1 cellular context compared by ENCODE assay signal in the genomic region with DNA sequence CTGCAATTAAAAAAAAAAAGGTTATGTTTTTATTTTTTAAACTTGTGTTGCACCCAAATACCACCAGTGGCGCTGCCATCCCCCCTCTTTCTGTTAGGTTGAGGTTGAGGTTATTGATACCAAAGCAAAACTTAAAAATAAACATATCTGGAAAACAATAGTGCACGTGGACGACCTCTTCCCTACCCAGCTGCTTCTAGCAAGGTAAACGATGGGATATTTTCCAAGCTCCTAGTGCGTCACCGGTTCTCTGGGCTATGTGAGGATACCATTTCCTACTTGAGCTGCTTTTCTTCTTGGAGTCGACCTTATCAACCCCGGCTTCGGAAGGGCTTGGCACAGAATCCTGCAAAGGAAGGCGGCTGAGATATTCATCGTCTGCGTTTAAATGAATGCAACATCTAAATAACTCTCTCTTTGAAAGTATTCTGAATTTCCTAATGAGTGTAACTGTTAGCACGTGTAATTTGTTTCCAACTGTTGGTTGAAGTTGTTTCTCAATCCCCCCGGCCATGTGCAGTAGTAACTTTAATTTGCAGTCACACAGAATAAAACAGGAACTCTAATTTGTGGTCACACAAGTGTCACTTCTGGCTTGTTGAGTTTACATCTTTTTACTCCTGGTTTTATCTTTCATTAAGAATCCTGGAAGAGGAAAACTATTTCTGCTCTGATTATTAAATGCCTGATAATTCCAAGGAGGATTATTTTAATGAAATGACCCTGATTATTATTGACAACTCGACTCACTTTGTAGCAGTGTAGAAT.
TF ChIP-seq lines count a peak whose summit lies in the region.

No MANE protein-coding gene starts in this region.

TF ChIP-seq in HEK293, 187 proteins besides CTCF, POLR2A, EP300 and RAD21 (continued from another document):
- no peak for TF ChIP-seq WT1 (tag by site-specific recombination; IDR thresholded peaks at IDR 0.05)
- TF ChIP-seq ZFP37 (tag by site-specific recombination; IDR thresholded peaks at IDR 0.05): no peak
- TF ChIP-seq ZNF292 (tag by site-specific recombination; IDR thresholded peaks at IDR 0.05; ENCODE audit: borderline replicate concordance, low read depth): no peak
- TF ChIP-seq ZNF561 (tag by site-specific recombination; IDR thresholded peaks at IDR 0.05; ENCODE audit: borderline replicate concordance): no peak
- TF ChIP-seq ZNF510 (tag by site-specific recombination; IDR thresholded peaks at IDR 0.05; ENCODE audit: insufficient replicate concordance): no peak
- TF ChIP-seq, protein P1, sequence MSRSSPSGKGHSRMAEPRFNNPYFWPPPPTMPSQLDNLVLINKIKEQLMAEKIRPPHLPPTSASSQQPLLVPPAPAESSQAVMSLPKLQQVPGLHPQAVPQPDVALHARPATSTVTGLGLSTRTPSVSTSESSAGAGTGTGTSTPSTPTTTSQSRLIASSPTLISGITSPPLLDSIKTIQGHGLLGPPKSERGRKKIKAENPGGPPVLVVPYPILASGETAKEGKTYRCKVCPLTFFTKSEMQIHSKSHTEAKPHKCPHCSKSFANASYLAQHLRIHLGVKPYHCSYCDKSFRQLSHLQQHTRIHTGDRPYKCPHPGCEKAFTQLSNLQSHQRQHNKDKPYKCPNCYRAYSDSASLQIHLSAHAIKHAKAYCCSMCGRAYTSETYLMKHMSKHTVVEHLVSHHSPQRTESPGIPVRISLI (tag by site-specific recombination; IDR thresholded peaks at IDR 0.05): no peak
- TF ChIP-seq ZNF600 (tag by site-specific recombination; IDR thresholded peaks at IDR 0.05): peak; percentile 54
- TF ChIP-seq ZNF555 (tag by site-specific recombination; conservative IDR thresholded peaks at IDR 0.05): no peak
- TF ChIP-seq ZNF629 (tag by site-specific recombination; IDR thresholded peaks at IDR 0.05): peak; percentile 68
- no peak for TF ChIP-seq ZNF558 (tag by site-specific recombination; IDR thresholded peaks at IDR 0.05)
- TF ChIP-seq ZXDB (tag by site-specific recombination; IDR thresholded peaks at IDR 0.05): no peak
- peak; percentile 48; the same call in 1 of the 2 replicates for TF ChIP-seq MZF1 (tag by site-specific recombination; IDR thresholded peaks at IDR 0.05; ENCODE audit: borderline replicate concordance)
- TF ChIP-seq ZBTB17 (tag by site-specific recombination; IDR thresholded peaks at IDR 0.05): no peak
- TF ChIP-seq SCRT2 (tag by site-specific recombination; IDR thresholded peaks at IDR 0.05): peak; percentile 77; the same call in 1 of the 2 replicates
- TF ChIP-seq, protein P2, sequence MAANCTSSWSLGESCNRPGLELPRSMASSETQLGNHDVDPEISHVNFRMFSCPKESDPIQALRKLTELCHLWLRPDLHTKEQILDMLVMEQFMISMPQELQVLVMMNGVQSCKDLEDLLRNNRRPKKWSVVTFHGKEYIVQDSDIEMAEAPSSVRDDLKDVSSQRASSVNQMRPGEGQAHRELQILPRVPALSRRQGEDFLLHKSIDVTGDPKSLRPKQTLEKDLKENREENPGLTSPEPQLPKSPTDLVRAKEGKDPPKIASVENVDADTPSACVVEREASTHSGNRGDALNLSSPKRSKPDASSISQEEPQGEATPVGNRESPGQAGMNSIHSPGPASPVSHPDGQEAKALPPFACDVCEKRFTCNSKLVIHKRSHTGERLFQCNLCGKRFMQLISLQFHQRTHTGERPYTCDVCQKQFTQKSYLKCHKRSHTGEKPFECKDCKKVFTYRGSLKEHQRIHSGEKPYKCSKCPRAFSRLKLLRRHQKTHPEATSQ (tag by site-specific recombination; IDR thresholded peaks at IDR 0.05): no peak
- 0 out of 2 replicates have a peak, but pooled peaks have one; percentile 12 for TF ChIP-seq KLF7 (tag by site-specific recombination; IDR thresholded peaks at IDR 0.05; ENCODE audit: borderline replicate concordance)
- TF ChIP-seq ZNF324 (tag by site-specific recombination; IDR thresholded peaks at IDR 0.05): no peak
- no peak for TF ChIP-seq ZNF701 (tag by site-specific recombination; IDR thresholded peaks at IDR 0.05)
- no peak for TF ChIP-seq ZFP41 (tag by site-specific recombination; IDR thresholded peaks at IDR 0.05; ENCODE audit: borderline replicate concordance)
- TF ChIP-seq ZNF768 (tag by site-specific recombination; IDR thresholded peaks at IDR 0.05): no peak
- TF ChIP-seq ZNF146 (tag by site-specific recombination; IDR thresholded peaks at IDR 0.05): no peak
- TF ChIP-seq ZNF37A (tag by site-specific recombination; IDR thresholded peaks at IDR 0.05): no peak
- TF ChIP-seq ZNF670 (tag by site-specific recombination; IDR thresholded peaks at IDR 0.05; ENCODE audit: low read depth): no peak
- TF ChIP-seq, protein P3, sequence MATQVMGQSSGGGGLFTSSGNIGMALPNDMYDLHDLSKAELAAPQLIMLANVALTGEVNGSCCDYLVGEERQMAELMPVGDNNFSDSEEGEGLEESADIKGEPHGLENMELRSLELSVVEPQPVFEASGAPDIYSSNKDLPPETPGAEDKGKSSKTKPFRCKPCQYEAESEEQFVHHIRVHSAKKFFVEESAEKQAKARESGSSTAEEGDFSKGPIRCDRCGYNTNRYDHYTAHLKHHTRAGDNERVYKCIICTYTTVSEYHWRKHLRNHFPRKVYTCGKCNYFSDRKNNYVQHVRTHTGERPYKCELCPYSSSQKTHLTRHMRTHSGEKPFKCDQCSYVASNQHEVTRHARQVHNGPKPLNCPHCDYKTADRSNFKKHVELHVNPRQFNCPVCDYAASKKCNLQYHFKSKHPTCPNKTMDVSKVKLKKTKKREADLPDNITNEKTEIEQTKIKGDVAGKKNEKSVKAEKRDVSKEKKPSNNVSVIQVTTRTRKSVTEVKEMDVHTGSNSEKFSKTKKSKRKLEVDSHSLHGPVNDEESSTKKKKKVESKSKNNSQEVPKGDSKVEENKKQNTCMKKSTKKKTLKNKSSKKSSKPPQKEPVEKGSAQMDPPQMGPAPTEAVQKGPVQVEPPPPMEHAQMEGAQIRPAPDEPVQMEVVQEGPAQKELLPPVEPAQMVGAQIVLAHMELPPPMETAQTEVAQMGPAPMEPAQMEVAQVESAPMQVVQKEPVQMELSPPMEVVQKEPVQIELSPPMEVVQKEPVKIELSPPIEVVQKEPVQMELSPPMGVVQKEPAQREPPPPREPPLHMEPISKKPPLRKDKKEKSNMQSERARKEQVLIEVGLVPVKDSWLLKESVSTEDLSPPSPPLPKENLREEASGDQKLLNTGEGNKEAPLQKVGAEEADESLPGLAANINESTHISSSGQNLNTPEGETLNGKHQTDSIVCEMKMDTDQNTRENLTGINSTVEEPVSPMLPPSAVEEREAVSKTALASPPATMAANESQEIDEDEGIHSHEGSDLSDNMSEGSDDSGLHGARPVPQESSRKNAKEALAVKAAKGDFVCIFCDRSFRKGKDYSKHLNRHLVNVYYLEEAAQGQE (tag by site-specific recombination; IDR thresholded peaks at IDR 0.05): no peak
